ENCODE assay signal across 8 cellular contexts in the genomic region with DNA sequence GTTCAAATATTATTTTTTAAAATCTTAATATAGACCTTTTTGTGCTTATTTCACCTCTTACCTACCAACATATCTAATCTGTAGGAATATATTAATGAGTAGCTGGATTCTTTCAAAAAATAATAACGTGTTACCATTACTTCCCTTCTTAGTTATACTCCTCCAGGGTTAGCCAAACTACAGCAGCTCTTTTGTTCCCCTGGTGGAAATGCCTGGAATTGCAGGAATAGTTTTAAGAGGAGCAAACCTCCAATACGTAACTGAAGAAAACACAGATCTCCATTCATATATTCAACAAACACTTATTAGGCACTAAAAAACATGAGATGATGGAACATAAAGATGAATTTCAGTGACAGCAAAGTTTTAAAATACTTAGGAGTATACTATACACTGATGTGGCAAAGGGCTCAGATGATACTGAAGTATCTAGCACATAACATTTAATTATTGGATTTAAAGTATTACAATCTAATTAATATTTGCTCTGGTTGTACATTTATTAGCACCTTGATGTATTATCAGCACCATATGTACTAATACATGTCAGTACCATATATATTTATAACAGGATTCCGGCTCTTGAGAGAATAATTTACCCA.
DNase-seq lines count a peak whose midpoint lies in the region; ATAC-seq and TF ChIP-seq lines count a peak whose summit lies in the region.

No MANE protein-coding gene starts in this region.

- H3K9me3 ChIP-seq in Caco-2 (no peaks in the 10 kb centered on the region), OCI-LY7 (ENCODE audit: low read length) (no peaks in the 10 kb centered on the region), gastroesophageal sphincter (no peaks in the 10 kb centered on the region), gastrocnemius medialis (no peaks in the 10 kb centered on the region)

- H3K9me2 ChIP-seq in GM23338 (ENCODE audit: insufficient read depth) (no peaks in the 10 kb centered on the region), OCI-LY7 (ENCODE audit: insufficient read depth, low read length) (no peaks in the 10 kb centered on the region)

- H3K27me3 Mint-ChIP-seq in Caco-2 (ENCODE audit: insufficient read depth, unreplicated experiment) (no peaks in the 10 kb centered on the region), GM23338 (ENCODE audit: insufficient read depth, low read depth, poor library complexity) (no peaks in the 10 kb centered on the region)
- no peaks in the 10 kb centered on the region for H3K27me3 Mint-ChIP-seq in activated T-helper 17 cell treated with anti-CD3 and anti-CD28 coated beads, Interleukin-2, amount 50 U/mL, for 72 hours

- peak; percentile 55 for ATAC-seq in GM23338
- ATAC-seq in gastroesophageal sphincter: no peak
- no peak for ATAC-seq in activated T-helper 17 cell treated with anti-CD3 and anti-CD28 coated beads, Interleukin-2, amount 50 U/mL, for 72 hours (replicated peaks)
- no peak for ATAC-seq in gastrocnemius medialis
- ATAC-seq in HG02642 (IDR thresholded peaks at IDR 0.05; ENCODE audit: poor library complexity, unreplicated experiment): no peak

- TF ChIP-seq CTCF in Caco-2 (IDR thresholded peaks at IDR 0.05; ENCODE audit: insufficient read depth in 1 of 2, low read depth in 1 of 2, low read length in 1 of 2, severe bottlenecking in 1 of 2, unreplicated experiment in 1 of 2): peak; percentile 40 to 56
- peak; percentile 67 to 84 for TF ChIP-seq CTCF in GM23338 (conservative IDR thresholded peaks at IDR 0.05; ENCODE audit: low read depth in 2 of 2)
- peak; percentile 77 for TF ChIP-seq CTCF in OCI-LY7 (conservative IDR thresholded peaks at IDR 0.05; ENCODE audit: low read length)
- TF ChIP-seq CTCF in gastroesophageal sphincter (IDR thresholded peaks at IDR 0.05): peak; percentile 14 to 22 (median 16)
- peak in 1 of 5 experiments; percentile 18 for TF ChIP-seq CTCF in gastrocnemius medialis (IDR thresholded peaks at IDR 0.05 in 4 of 5, conservative IDR thresholded peaks at IDR 0.05 in 1 of 5)

- no peaks in the 10 kb centered on the region for H3K27me3 ChIP-seq in Caco-2 (replicated peaks; ENCODE audit: control insufficient read depth, insufficient read depth, low read length)
- no peaks in the 10 kb centered on the region for H3K27me3 ChIP-seq in GM23338 (ENCODE audit: insufficient read depth)
- H3K27me3 ChIP-seq in gastroesophageal sphincter: no peaks in the 10 kb centered on the region
- no peaks in the 10 kb centered on the region for H3K27me3 ChIP-seq in gastrocnemius medialis

- no peaks in the 10 kb centered on the region for H3K4me1 Mint-ChIP-seq in Caco-2 (ENCODE audit: low read depth, unreplicated experiment)
- H3K4me1 Mint-ChIP-seq in GM23338: no peaks in the 10 kb centered on the region
- H3K4me1 Mint-ChIP-seq in activated T-helper 17 cell treated with anti-CD3 and anti-CD28 coated beads, Interleukin-2, amount 50 U/mL, for 72 hours: no peaks in the 10 kb centered on the region

- intact Hi-C loops in Caco-2 (cut with micrococcal nuclease; ENCODE audit: unreplicated experiment) (no loop called here), OCI-LY7 (cut with micrococcal nuclease; ENCODE audit: unreplicated experiment) (no loop called here), gastrocnemius medialis (cut with DNase I; ENCODE audit: low total_unique reads) (no loop called here)

- no peak overlapping the region for H3K27ac ChIP-seq in GM23338 (ENCODE audit: low read depth)
- H3K27ac ChIP-seq in OCI-LY7 (ENCODE audit: low read depth, low read length, poor library complexity, severe bottlenecking): no peak overlapping the region
- peak overlapping the region in 2 of 4 donors; percentile 73 to 78 for H3K27ac ChIP-seq in gastroesophageal sphincter
- no peak overlapping the region for H3K27ac ChIP-seq in gastrocnemius medialis

- no peak overlapping the region for H3K4me2 ChIP-seq in GM23338
- no peak overlapping the region for H3K4me2 ChIP-seq in OCI-LY7 (ENCODE audit: low read length)

- no peaks in the 10 kb centered on the region for H3K36me3 ChIP-seq in Caco-2 (ENCODE audit: control insufficient read depth, insufficient read depth, low read length)
- no peaks in the 10 kb centered on the region for H3K36me3 ChIP-seq in GM23338 (ENCODE audit: insufficient read depth)
- no peaks in the 10 kb centered on the region for H3K36me3 ChIP-seq in OCI-LY7 (ENCODE audit: insufficient read depth, low read length)
- no peaks in the 10 kb centered on the region for H3K36me3 ChIP-seq in gastroesophageal sphincter
- no peaks in the 10 kb centered on the region for H3K36me3 ChIP-seq in gastrocnemius medialis

- in situ Hi-C loops in gastrocnemius medialis (cut with MboI; ENCODE audit: low sequenced_read_pairs in 4 of 4): no loop called here

- CTCF ChIA-PET in Caco-2 (lab: Charles Lee) (no interaction called here), OCI-LY7 (lab: Charles Lee; ENCODE audit: unreplicated experiment) (no interaction called here)

- H3K4me1 ChIP-seq in Caco-2: no peaks in the 10 kb centered on the region
- H3K4me1 ChIP-seq in GM23338 (ENCODE audit: insufficient read depth): no peaks in the 10 kb centered on the region
- H3K4me1 ChIP-seq in OCI-LY7 (ENCODE audit: insufficient read depth, low read length, poor library complexity, severe bottlenecking): no peaks in the 10 kb centered on the region
- H3K4me1 ChIP-seq in gastroesophageal sphincter: peaks cover 0 to 22% (median 2%) of the 10 kb centered on the region in 3 donors
- no peaks in the 10 kb centered on the region for H3K4me1 ChIP-seq in gastrocnemius medialis

- POLR2A ChIA-PET in Caco-2 (lab: Charles Lee): no interaction called here
- POLR2A ChIA-PET in OCI-LY7 (lab: Charles Lee): interaction anchor here (0.7 kb wide), 1 partner anchor 112 kb away, joined by 3 read pairs; no protein-coding TSS in a partner anchor

- H3K79me2 ChIP-seq in GM23338 (replicated peaks; ENCODE audit: insufficient read depth): no peaks in the 10 kb centered on the region
- H3K79me2 ChIP-seq in OCI-LY7 (ENCODE audit: insufficient read depth, low read depth, low read length): no peaks in the 10 kb centered on the region

- no peaks in the 10 kb centered on the region for H3K9me3 Mint-ChIP-seq in Caco-2 (ENCODE audit: unreplicated experiment)
- H3K9me3 Mint-ChIP-seq in GM23338: no peaks in the 10 kb centered on the region
- H3K9me3 Mint-ChIP-seq in activated T-helper 17 cell treated with anti-CD3 and anti-CD28 coated beads, Interleukin-2, amount 50 U/mL, for 72 hours: no peaks in the 10 kb centered on the region

- no peak for TF ChIP-seq POLR2A in gastroesophageal sphincter (IDR thresholded peaks at IDR 0.05)
- TF ChIP-seq POLR2A in gastrocnemius medialis (IDR thresholded peaks at IDR 0.05): no peak

- DNase-seq in Caco-2 (peak in 1 of 2 experiments; percentile 14), GM23338 (ENCODE audit: low spot score) (peak; percentile 79), OCI-LY7 (ENCODE audit: low spot score) (peak; percentile 27), NCI-H2196 treated with DMSO at 0.1 percent for 48 hours (lab: John Stamatoyannopoulos, UW; ENCODE audit: unreplicated experiment) (no peak), gastrocnemius medialis (no peak)

- 73 to 79% methylated on average over 3 of the region's 3 CpGs for WGBS in gastroesophageal sphincter (ENCODE audit: low coverage in 1 of 2), 2 donors

- H3K36me3 Mint-ChIP-seq in Caco-2 (ENCODE audit: insufficient read depth, unreplicated experiment): no peaks in the 10 kb centered on the region
- no peaks in the 10 kb centered on the region for H3K36me3 Mint-ChIP-seq in GM23338 (ENCODE audit: low read depth)
- no peaks in the 10 kb centered on the region for H3K36me3 Mint-ChIP-seq in activated T-helper 17 cell treated with anti-CD3 and anti-CD28 coated beads, Interleukin-2, amount 50 U/mL, for 72 hours (ENCODE audit: low read depth)

- H3K4me3 ChIP-seq in Caco-2 (ENCODE audit: low read depth, low read length): no peak overlapping the region
- no peak overlapping the region for H3K4me3 ChIP-seq in GM23338
- H3K4me3 ChIP-seq in OCI-LY7 (ENCODE audit: low read depth, low read length, poor library complexity, severe bottlenecking): no peak overlapping the region
- H3K4me3 ChIP-seq in gastroesophageal sphincter: no peak overlapping the region
- no peak overlapping the region for H3K4me3 ChIP-seq in gastrocnemius medialis

- no peak for TF ChIP-seq EP300 in gastroesophageal sphincter (IDR thresholded peaks at IDR 0.05)

- H4K20me1 ChIP-seq in GM23338 (replicated peaks; ENCODE audit: insufficient read depth): no peaks in the 10 kb centered on the region
- no peaks in the 10 kb centered on the region for H4K20me1 ChIP-seq in OCI-LY7 (ENCODE audit: insufficient read depth, low read length)

- no peak overlapping the region for H2AFZ ChIP-seq in GM23338
- H2AFZ ChIP-seq in OCI-LY7 (ENCODE audit: low read length): no peak overlapping the region

- BruUV-seq in Caco-2 (replicated peaks; lab: Mats Ljungman, UMichigan): no TSS peak
- BruUV-seq in OCI-LY7 (replicated peaks; lab: Mats Ljungman, UMichigan): no TSS peak

- H3K4me3 Mint-ChIP-seq in Caco-2 (ENCODE audit: unreplicated experiment) (no peak overlapping the region), GM23338 (no peak overlapping the region)
- no peak overlapping the region for H3K4me3 Mint-ChIP-seq in activated T-helper 17 cell treated with anti-CD3 and anti-CD28 coated beads, Interleukin-2, amount 50 U/mL, for 72 hours

- H3K27ac Mint-ChIP-seq in Caco-2 (ENCODE audit: unreplicated experiment) (no peak overlapping the region), GM23338 (no peak overlapping the region)
- H3K27ac Mint-ChIP-seq in activated T-helper 17 cell treated with anti-CD3 and anti-CD28 coated beads, Interleukin-2, amount 50 U/mL, for 72 hours: no peak overlapping the region

- no peaks in the 10 kb centered on the region for H3F3A ChIP-seq in GM23338 (replicated peaks; ENCODE audit: low read depth)

TF ChIP-seq in GM23338, 12 proteins besides CTCF, POLR2A, EP300 and RAD21:
- TF ChIP-seq EZH2phosphoT487 (IDR thresholded peaks at IDR 0.05; ENCODE audit: unreplicated experiment) (no peak), JUNB (IDR thresholded peaks at IDR 0.05; ENCODE audit: unreplicated experiment) (no peak), ETS1 (IDR thresholded peaks at IDR 0.05) (no peak), ZNF331 (CRISPR knock-in tag; IDR thresholded peaks at IDR 0.05; ENCODE audit: low read depth) (no peak)

Comparison
In these comparisons a context has a peak if more than half of its experiments do, and no peak if none do; other contexts are left out.
1. DNase-seq: peak in GM23338 (single experiment) and OCI-LY7 (single experiment); none in NCI-H2196 treated with DMSO at 0.1 percent for 48 hours (single experiment) and gastrocnemius medialis (0 of 2).